ENCODE assay signal across 1 cellular context in the genomic region with DNA sequence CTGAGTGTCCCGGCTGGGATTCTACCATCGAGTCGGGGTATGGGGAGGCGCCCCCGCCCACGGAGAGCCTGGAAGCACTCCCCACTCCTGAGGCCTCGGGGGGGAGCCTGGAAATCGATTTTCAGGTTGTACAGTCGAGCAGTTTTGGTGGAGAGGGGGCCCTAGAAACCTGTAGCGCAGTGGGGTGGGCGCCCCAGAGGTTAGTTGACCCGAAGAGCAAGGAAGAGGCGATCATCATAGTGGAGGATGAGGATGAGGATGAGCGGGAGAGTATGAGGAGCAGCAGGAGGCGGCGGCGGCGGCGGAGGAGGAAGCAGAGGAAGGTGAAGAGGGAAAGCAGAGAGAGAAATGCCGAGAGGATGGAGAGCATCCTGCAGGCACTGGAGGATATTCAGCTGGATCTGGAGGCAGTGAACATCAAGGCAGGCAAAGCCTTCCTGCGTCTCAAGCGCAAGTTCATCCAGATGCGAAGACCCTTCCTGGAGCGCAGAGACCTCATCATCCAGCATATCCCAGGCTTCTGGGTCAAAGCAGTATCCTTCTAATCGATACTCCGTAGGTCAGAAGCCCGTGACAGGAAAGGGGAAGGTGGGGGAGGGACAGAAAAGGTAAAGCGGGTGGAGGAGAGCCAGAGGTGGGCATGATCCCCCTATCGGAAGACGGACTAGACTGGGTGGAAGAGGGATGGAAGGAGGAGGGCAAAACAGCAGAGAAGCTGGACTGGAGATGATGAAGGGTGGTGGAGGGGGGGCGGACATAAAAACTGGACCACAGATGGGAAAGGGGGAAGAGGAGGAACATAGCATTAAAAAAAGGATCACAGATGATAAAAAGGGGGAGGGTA.
TF ChIP-seq lines count a peak whose summit lies in the region.

No MANE protein-coding gene starts in this region.

TF ChIP-seq in GM12878, 131 proteins besides CTCF, POLR2A, EP300 and RAD21:
- TF ChIP-seq MXI1 (IDR thresholded peaks at IDR 0.05; ENCODE audit: low read depth, low read length) = no peak
- TF ChIP-seq, protein P1, sequence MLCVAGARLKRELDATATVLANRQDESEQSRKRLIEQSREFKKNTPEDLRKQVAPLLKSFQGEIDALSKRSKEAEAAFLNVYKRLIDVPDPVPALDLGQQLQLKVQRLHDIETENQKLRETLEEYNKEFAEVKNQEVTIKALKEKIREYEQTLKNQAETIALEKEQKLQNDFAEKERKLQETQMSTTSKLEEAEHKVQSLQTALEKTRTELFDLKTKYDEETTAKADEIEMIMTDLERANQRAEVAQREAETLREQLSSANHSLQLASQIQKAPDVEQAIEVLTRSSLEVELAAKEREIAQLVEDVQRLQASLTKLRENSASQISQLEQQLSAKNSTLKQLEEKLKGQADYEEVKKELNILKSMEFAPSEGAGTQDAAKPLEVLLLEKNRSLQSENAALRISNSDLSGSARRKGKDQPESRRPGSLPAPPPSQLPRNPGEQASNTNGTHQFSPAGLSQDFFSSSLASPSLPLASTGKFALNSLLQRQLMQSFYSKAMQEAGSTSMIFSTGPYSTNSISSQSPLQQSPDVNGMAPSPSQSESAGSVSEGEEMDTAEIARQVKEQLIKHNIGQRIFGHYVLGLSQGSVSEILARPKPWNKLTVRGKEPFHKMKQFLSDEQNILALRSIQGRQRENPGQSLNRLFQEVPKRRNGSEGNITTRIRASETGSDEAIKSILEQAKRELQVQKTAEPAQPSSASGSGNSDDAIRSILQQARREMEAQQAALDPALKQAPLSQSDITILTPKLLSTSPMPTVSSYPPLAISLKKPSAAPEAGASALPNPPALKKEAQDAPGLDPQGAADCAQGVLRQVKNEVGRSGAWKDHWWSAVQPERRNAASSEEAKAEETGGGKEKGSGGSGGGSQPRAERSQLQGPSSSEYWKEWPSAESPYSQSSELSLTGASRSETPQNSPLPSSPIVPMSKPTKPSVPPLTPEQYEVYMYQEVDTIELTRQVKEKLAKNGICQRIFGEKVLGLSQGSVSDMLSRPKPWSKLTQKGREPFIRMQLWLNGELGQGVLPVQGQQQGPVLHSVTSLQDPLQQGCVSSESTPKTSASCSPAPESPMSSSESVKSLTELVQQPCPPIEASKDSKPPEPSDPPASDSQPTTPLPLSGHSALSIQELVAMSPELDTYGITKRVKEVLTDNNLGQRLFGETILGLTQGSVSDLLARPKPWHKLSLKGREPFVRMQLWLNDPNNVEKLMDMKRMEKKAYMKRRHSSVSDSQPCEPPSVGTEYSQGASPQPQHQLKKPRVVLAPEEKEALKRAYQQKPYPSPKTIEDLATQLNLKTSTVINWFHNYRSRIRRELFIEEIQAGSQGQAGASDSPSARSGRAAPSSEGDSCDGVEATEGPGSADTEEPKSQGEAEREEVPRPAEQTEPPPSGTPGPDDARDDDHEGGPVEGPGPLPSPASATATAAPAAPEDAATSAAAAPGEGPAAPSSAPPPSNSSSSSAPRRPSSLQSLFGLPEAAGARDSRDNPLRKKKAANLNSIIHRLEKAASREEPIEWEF (IDR thresholded peaks at IDR 0.05; ENCODE audit: insufficient replicate concordance, low read depth, low read length) = no peak
- no peak for TF ChIP-seq SMARCA5 (IDR thresholded peaks at IDR 0.05)
- TF ChIP-seq, protein P2, sequence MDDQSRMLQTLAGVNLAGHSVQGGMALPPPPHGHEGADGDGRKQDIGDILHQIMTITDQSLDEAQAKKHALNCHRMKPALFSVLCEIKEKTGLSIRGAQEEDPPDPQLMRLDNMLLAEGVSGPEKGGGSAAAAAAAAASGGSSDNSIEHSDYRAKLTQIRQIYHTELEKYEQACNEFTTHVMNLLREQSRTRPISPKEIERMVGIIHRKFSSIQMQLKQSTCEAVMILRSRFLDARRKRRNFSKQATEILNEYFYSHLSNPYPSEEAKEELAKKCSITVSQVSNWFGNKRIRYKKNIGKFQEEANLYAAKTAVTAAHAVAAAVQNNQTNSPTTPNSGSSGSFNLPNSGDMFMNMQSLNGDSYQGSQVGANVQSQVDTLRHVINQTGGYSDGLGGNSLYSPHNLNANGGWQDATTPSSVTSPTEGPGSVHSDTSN (IDR thresholded peaks at IDR 0.05; ENCODE audit: insufficient replicate concordance, low read depth, low read length) = no peak
- no peak for TF ChIP-seq MEF2A (IDR thresholded peaks at IDR 0.05; ENCODE audit: insufficient read depth, low read depth, low read length)
- no peak for TF ChIP-seq SRF (IDR thresholded peaks at IDR 0.05; ENCODE audit: low read depth in 2 of 2, low read length in 2 of 2)
- TF ChIP-seq NR2F1 (conservative IDR thresholded peaks at IDR 0.05) = no peak
- TF ChIP-seq, protein P3, sequence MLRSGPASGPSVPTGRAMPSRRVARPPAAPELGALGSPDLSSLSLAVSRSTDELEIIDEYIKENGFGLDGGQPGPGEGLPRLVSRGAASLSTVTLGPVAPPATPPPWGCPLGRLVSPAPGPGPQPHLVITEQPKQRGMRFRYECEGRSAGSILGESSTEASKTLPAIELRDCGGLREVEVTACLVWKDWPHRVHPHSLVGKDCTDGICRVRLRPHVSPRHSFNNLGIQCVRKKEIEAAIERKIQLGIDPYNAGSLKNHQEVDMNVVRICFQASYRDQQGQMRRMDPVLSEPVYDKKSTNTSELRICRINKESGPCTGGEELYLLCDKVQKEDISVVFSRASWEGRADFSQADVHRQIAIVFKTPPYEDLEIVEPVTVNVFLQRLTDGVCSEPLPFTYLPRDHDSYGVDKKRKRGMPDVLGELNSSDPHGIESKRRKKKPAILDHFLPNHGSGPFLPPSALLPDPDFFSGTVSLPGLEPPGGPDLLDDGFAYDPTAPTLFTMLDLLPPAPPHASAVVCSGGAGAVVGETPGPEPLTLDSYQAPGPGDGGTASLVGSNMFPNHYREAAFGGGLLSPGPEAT (IDR thresholded peaks at IDR 0.05; ENCODE audit: low read depth) = no peak
- TF ChIP-seq SMAD5 (IDR thresholded peaks at IDR 0.05; ENCODE audit: low read depth) = no peak
- TF ChIP-seq, protein P4, sequence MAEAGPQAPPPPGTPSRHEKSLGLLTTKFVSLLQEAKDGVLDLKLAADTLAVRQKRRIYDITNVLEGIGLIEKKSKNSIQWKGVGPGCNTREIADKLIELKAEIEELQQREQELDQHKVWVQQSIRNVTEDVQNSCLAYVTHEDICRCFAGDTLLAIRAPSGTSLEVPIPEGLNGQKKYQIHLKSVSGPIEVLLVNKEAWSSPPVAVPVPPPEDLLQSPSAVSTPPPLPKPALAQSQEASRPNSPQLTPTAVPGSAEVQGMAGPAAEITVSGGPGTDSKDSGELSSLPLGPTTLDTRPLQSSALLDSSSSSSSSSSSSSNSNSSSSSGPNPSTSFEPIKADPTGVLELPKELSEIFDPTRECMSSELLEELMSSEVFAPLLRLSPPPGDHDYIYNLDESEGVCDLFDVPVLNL (IDR thresholded peaks at IDR 0.05; ENCODE audit: low read depth, low read length) = no peak
- no peak for TF ChIP-seq FOXK2 (IDR thresholded peaks at IDR 0.05)
- no peak for TF ChIP-seq MTA3 (IDR thresholded peaks at IDR 0.05; ENCODE audit: borderline replicate concordance, low read length)
- TF ChIP-seq NRF1 (conservative IDR thresholded peaks at IDR 0.05; ENCODE audit: low read depth, low read length) = no peak
- TF ChIP-seq, protein P5, sequence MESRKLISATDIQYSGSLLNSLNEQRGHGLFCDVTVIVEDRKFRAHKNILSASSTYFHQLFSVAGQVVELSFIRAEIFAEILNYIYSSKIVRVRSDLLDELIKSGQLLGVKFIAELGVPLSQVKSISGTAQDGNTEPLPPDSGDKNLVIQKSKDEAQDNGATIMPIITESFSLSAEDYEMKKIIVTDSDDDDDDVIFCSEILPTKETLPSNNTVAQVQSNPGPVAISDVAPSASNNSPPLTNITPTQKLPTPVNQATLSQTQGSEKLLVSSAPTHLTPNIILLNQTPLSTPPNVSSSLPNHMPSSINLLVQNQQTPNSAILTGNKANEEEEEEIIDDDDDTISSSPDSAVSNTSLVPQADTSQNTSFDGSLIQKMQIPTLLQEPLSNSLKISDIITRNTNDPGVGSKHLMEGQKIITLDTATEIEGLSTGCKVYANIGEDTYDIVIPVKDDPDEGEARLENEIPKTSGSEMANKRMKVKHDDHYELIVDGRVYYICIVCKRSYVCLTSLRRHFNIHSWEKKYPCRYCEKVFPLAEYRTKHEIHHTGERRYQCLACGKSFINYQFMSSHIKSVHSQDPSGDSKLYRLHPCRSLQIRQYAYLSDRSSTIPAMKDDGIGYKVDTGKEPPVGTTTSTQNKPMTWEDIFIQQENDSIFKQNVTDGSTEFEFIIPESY (IDR thresholded peaks at IDR 0.05) = no peak
- TF ChIP-seq NFXL1 (IDR thresholded peaks at IDR 0.05; ENCODE audit: borderline replicate concordance) = no peak
- no peak for TF ChIP-seq BRCA1 (IDR thresholded peaks at IDR 0.05; ENCODE audit: low read depth, low read length)
- no peak for TF ChIP-seq POLR2AphosphoS5 (IDR thresholded peaks at IDR 0.05; ENCODE audit: low read length)
- no peak for TF ChIP-seq SMC3 (IDR thresholded peaks at IDR 0.05; ENCODE audit: borderline replicate concordance, low read length)
- TF ChIP-seq ZNF207 (IDR thresholded peaks at IDR 0.05; ENCODE audit: borderline replicate concordance) = no peak
